12 cellular contexts compared by ENCODE assay signal in genomic region chr9:2489838-2490314, GRCh38.
DNase-seq lines count a peak whose midpoint lies in the region; ATAC-seq, FAIRE-seq and TF ChIP-seq lines count a peak whose summit lies in the region.
"Had no signal": no experiment of that assay in that cellular context is flagged by ENCODE, and none has a peak within 500 bp of the region (broad histone marks: within the 10 kb centered on the region; RNA-seq: fewer than 3 reads in every experiment).

No MANE protein-coding gene starts in this region.

- H3K9ac ChIP-seq in neural progenitor cell = no peak overlapping the region

- H3K4me1 Mint-ChIP-seq in neural progenitor cell = peaks cover 12% of the 10 kb centered on the region
- H3K4me1 Mint-ChIP-seq: CD4-positive, alpha-beta memory T cell; T-cell had no signal

- TF ChIP-seq CTCF in neural progenitor cell (IDR thresholded peaks at IDR 0.05) = no peak
- TF ChIP-seq CTCF in D721Med (IDR thresholded peaks at IDR 0.05; ENCODE audit: insufficient read depth, missing control alignments) = no peak

- H3K4me3 ChIP-seq in neural progenitor cell = no peak overlapping the region
- H3K4me3 ChIP-seq: cardiac muscle cell had no signal

- no peaks in the 10 kb centered on the region for H3K27me3 ChIP-seq in neural progenitor cell
- H3K27me3 ChIP-seq: cardiac muscle cell had no signal

- FAIRE-seq in D721Med (lab: Jason Lieb, UNC) = no peak

- no peaks in the 10 kb centered on the region for H3F3A ChIP-seq in neural progenitor cell (ENCODE audit: low read depth)

- no peaks in the 10 kb centered on the region for H3K36me3 ChIP-seq in neural progenitor cell
- H3K36me3 ChIP-seq: cardiac muscle cell had no signal

- H3K9me3 ChIP-seq in neural progenitor cell (ENCODE audit: low read depth) = no peaks in the 10 kb centered on the region

- no peaks in the 10 kb centered on the region for H3K79me2 ChIP-seq in neural progenitor cell (ENCODE audit: low read depth)

- peak overlapping the region; percentile 71 for H2AFZ ChIP-seq in neural progenitor cell (replicated peaks)

- H3K9me3 Mint-ChIP-seq in neural progenitor cell = peaks cover 2% of the 10 kb centered on the region
- H3K9me3 Mint-ChIP-seq: CD4-positive, alpha-beta memory T cell; T-cell had no signal

- H3K27me3 Mint-ChIP-seq in neural progenitor cell (ENCODE audit: insufficient read depth, low read depth) = peaks cover 4% of the 10 kb centered on the region

- H3K36me3 Mint-ChIP-seq in neural progenitor cell = no peaks in the 10 kb centered on the region
- H3K36me3 Mint-ChIP-seq: CD4-positive, alpha-beta memory T cell; T-cell had no signal

- no peak overlapping the region for H3K4me2 ChIP-seq in neural progenitor cell

- H4K20me1 ChIP-seq in neural progenitor cell (ENCODE audit: low read depth) = no peaks in the 10 kb centered on the region

- H3K4me1 ChIP-seq in neural progenitor cell = no peaks in the 10 kb centered on the region

- no peak for ATAC-seq in HG02798 (IDR thresholded peaks at IDR 0.05; ENCODE audit: poor library complexity, unreplicated experiment)
- no peak for ATAC-seq in HG02938 (IDR thresholded peaks at IDR 0.05; ENCODE audit: unreplicated experiment)
- ATAC-seq: T-cell had no signal

- no peak overlapping the region for H3K4me3 Mint-ChIP-seq in neural progenitor cell
- H3K4me3 Mint-ChIP-seq: CD4-positive, alpha-beta memory T cell; T-cell had no signal

- no peak overlapping the region for H3K27ac ChIP-seq in neural progenitor cell
- H3K27ac ChIP-seq: cardiac muscle cell had no signal

- DNase-seq in Daoy (ENCODE audit: low read depth) (peak; percentile 74), OCI-M1 (lab: John Stamatoyannopoulos, UW) (peak; percentile 54), fibroblast of gingiva (ENCODE audit: low read depth) (peak; percentile 8), neural progenitor cell (ENCODE audit: low spot score) (peak; percentile 7), NCI-H774 (lab: John Stamatoyannopoulos, UW) (no peak), D721Med (ENCODE audit: insufficient read length, low spot score) (no peak)
- DNase-seq: CD4-positive, alpha-beta memory T cell; NCI-H2029 treated with DMSO at 0.1 percent for 48 hours; T-cell had no signal

- peak overlapping the region; percentile 47 for H3K27ac Mint-ChIP-seq in neural progenitor cell
- H3K27ac Mint-ChIP-seq: CD4-positive, alpha-beta memory T cell; T-cell had no signal

Comparison
In these comparisons a context has a peak if more than half of its experiments do, and no peak if none do; other contexts are left out.
1. DNase-seq: peak in Daoy (single experiment), OCI-M1 (single experiment), fibroblast of gingiva (single experiment) and neural progenitor cell (single experiment); none in NCI-H774 (single experiment) and D721Med (single experiment).